9 cellular contexts compared by ENCODE assay signal in genomic region chr18:9683418-9684396, GRCh38. TPM values are rescaled to one million over a fixed set of nuclear protein-coding genes. Genes with fewer than 3 reads are reported as not detected.
DNase-seq lines count a peak whose midpoint lies in the region; ATAC-seq, FAIRE-seq and TF ChIP-seq lines count a peak whose summit lies in the region.
"Had no signal": no experiment of that assay in that cellular context is flagged by ENCODE, and none has a peak within 500 bp of the region (broad histone marks: within the 10 kb centered on the region; RNA-seq: fewer than 3 reads in every experiment).

No MANE protein-coding gene starts in this region.

- H3K4me3 Mint-ChIP-seq in endodermal cell = no peak overlapping the region
- H3K4me3 Mint-ChIP-seq in nephron = no peak overlapping the region
- no peak overlapping the region for H3K4me3 Mint-ChIP-seq in activated T-cell treated with anti-CD3 and anti-CD28 coated beads, Interleukin-2, amount 50 U/mL, for 4 hours

- H3K36me3 Mint-ChIP-seq in endodermal cell (ENCODE audit: low read depth) (no peaks in the 10 kb centered on the region), nephron (ENCODE audit: low read depth) (no peaks in the 10 kb centered on the region)
- H3K36me3 Mint-ChIP-seq in activated T-cell treated with anti-CD3 and anti-CD28 coated beads, Interleukin-2, amount 50 U/mL, for 4 hours (ENCODE audit: insufficient read depth) = no peaks in the 10 kb centered on the region

- H3K4me3 ChIP-seq in endodermal cell (ENCODE audit: low read length) = no peak overlapping the region

- no peak overlapping the region for H3K9ac ChIP-seq in endodermal cell (ENCODE audit: extremely low read depth, low read length, poor library complexity, severe bottlenecking)

- H3K4me1 ChIP-seq in endodermal cell (ENCODE audit: control insufficient read depth, insufficient read depth, low read length) = no peaks in the 10 kb centered on the region

- H3K27ac ChIP-seq in endodermal cell (ENCODE audit: low read depth, low read length) = no peak overlapping the region

- ATAC-seq in GM18907 (IDR thresholded peaks at IDR 0.05; ENCODE audit: unreplicated experiment) = no peak
- ATAC-seq in activated T-cell treated with anti-CD3 and anti-CD28 coated beads, Interleukin-2, amount 50 U/mL, for 4 hours = no peak

- no peaks in the 10 kb centered on the region for H3K27me3 ChIP-seq in endodermal cell (ENCODE audit: control insufficient read depth, insufficient read depth, low read length, poor library complexity, severe bottlenecking)

- TF ChIP-seq CTCF in endodermal cell (conservative IDR thresholded peaks at IDR 0.05) = peak; percentile 68
- TF ChIP-seq CTCF in nephron (IDR thresholded peaks at IDR 0.05; ENCODE audit: unreplicated experiment in 3 of 3) = peak; percentile 19 to 39 (median 28)

- peaks cover 15% of the 10 kb centered on the region for H3K27me3 Mint-ChIP-seq in endodermal cell (ENCODE audit: insufficient read depth)
- H3K27me3 Mint-ChIP-seq in nephron (ENCODE audit: low read depth) = no peaks in the 10 kb centered on the region
- peaks cover 19% of the 10 kb centered on the region for H3K27me3 Mint-ChIP-seq in activated T-cell treated with anti-CD3 and anti-CD28 coated beads, Interleukin-2, amount 50 U/mL, for 4 hours (ENCODE audit: low read depth)

- peaks cover 8% of the 10 kb centered on the region for H3K4me1 Mint-ChIP-seq in endodermal cell
- peaks cover 15% of the 10 kb centered on the region for H3K4me1 Mint-ChIP-seq in nephron
- peaks cover 6% of the 10 kb centered on the region for H3K4me1 Mint-ChIP-seq in activated T-cell treated with anti-CD3 and anti-CD28 coated beads, Interleukin-2, amount 50 U/mL, for 4 hours (ENCODE audit: low read depth)

- H3K9me3 Mint-ChIP-seq in endodermal cell (no peaks in the 10 kb centered on the region), nephron (peaks cover 4% of the 10 kb centered on the region)
- no peaks in the 10 kb centered on the region for H3K9me3 Mint-ChIP-seq in activated T-cell treated with anti-CD3 and anti-CD28 coated beads, Interleukin-2, amount 50 U/mL, for 4 hours

- WGBS in endodermal cell (ENCODE audit: insufficient coverage in 1 of 2, insufficient read length in 1 of 2), 2 experiments = 87 to 90% methylated on average over 7 to 9 of the region's 9 CpGs

- no peaks in the 10 kb centered on the region for H3K9me3 ChIP-seq in endodermal cell (ENCODE audit: control insufficient read depth, low read length)

- H3K27ac Mint-ChIP-seq in endodermal cell (no peak overlapping the region), nephron (peak overlapping the region in 1 of 3 experiments; percentile 0)

- DNase-seq in NOMO-1 (lab: John Stamatoyannopoulos, UW; ENCODE audit: unreplicated experiment in 2 of 2) (peak; percentile 47 to 53), endodermal cell (peak; percentile 64), NCI-H82 treated with DMSO at 0.1 percent for 48 hours (lab: John Stamatoyannopoulos, UW; ENCODE audit: unreplicated experiment) (no peak), occipital lobe (lab: John Stamatoyannopoulos, UW) (no peak)
- no peak for DNase-seq in activated T-cell treated with anti-CD3 and anti-CD28 coated beads, Interleukin-2, amount 50 U/mL, for 4 hours

- FAIRE-seq in G401.6 (lab: Jason Lieb, UNC) = peak; percentile 58
- FAIRE-seq: islet of Langerhans had no signal

- H3K36me3 ChIP-seq in endodermal cell (ENCODE audit: control insufficient read depth, insufficient read depth, low read length) = no peaks in the 10 kb centered on the region

RNA-seq across cellular contexts. Expression of gene RAB31, which starts 24.4 kb away (rescaled TPM):
- 10 to 100 TPM; 11.7 to 20.3 TPM for total RNA-seq in endodermal cell
- 23.6 TPM for polyA plus RNA-seq in endodermal cell (2013, experiment 1 of 2)
- polyA plus RNA-seq in endodermal cell (2013, experiment 2 of 2) = 25.0 TPM
- total RNA-seq in occipital lobe = 27.6 TPM
- total RNA-seq in activated T-cell treated with anti-CD3 and anti-CD28 coated beads, Interleukin-2, amount 50 U/mL, for 4 hours = 1 to 10 TPM in 2 of 3 donors, under 1 TPM in 1; 0.40 to 1.8 (median 1.2) TPM

Comparison
In these comparisons a context has a peak if more than half of its experiments do, and no peak if none do; other contexts are left out.
1. DNase-seq: peak in NOMO-1 (2 of 2) and endodermal cell (single experiment); none in NCI-H82 treated with DMSO at 0.1 percent for 48 hours (single experiment), occipital lobe (single experiment) and activated T-cell treated with anti-CD3 and anti-CD28 coated beads, Interleukin-2, amount 50 U/mL, for 4 hours (single experiment).
2. RNA of gene RAB31, which starts 24.4 kb away (total RNA-seq): 27.6 TPM in occipital lobe (single experiment) and 11.7 to 20.3 TPM in endodermal cell; 0.40 to 1.8 TPM in activated T-cell treated with anti-CD3 and anti-CD28 coated beads, Interleukin-2, amount 50 U/mL, for 4 hours; every median in the first group is over 4 times any median in the second.